8 cellular contexts compared by ENCODE assay signal in genomic region chr10:63115732-63116383, GRCh38. TPM values are rescaled to one million over a fixed set of nuclear protein-coding genes. Genes with fewer than 3 reads are reported as not detected.
A peak's percentile ranks its signal among the peaks of the same experiment; 100 is the strongest.
DNase-seq lines count a peak whose midpoint lies in the region; ATAC-seq and TF ChIP-seq lines count a peak whose summit lies in the region.

No MANE protein-coding gene starts in this region.

- peaks cover 27% of the 10 kb centered on the region for H3K4me1 ChIP-seq in lower lobe of right lung

- H3K27me3 ChIP-seq in MG63 (no peaks in the 10 kb centered on the region), lower lobe of right lung (ENCODE audit: low read depth) (no peaks in the 10 kb centered on the region)

- DNase-seq in MG63 (peak; percentile 90), epithelial cell of prostate (ENCODE audit: low read depth, low spot score) (peak; percentile 49), lower lobe of right lung (peak; percentile 67), superior temporal gyrus (ENCODE audit: extremely low spot score) (peak; percentile 71), NCI-H2171 treated with DMSO at 0.1 percent for 48 hours (lab: John Stamatoyannopoulos, UW) (no peak), NOMO-1 (lab: John Stamatoyannopoulos, UW; ENCODE audit: unreplicated experiment in 2 of 2) (no peak), SW480 (ENCODE audit: low spot score) (no peak)

- H3K9me3 ChIP-seq in MG63 (peaks cover 6% of the 10 kb centered on the region; the same call in 1 of the 2 replicates), lower lobe of right lung (no peaks in the 10 kb centered on the region)

- intact Hi-C loops in lower lobe of right lung (cut with DNase I) = no loop called here

- ATAC-seq in lower lobe of right lung (peak; percentile 90 to 91), HG03139 (IDR thresholded peaks at IDR 0.05; ENCODE audit: unreplicated experiment) (no peak)

- TF ChIP-seq CTCF in lower lobe of right lung (IDR thresholded peaks at IDR 0.05) = no peak

- H3K4me3 ChIP-seq in MG63 = no peak overlapping the region
- no peak overlapping the region for H3K4me3 ChIP-seq in lower lobe of right lung

- H3K27ac ChIP-seq in epithelial cell of prostate (peak overlapping the region; percentile 91), lower lobe of right lung (peak overlapping the region; percentile 47)

- H3K36me3 ChIP-seq in MG63 (no peaks in the 10 kb centered on the region), lower lobe of right lung (no peaks in the 10 kb centered on the region)

RNA-seq across cellular contexts. Expression of gene NRBF2, which starts 17.3 kb away (rescaled TPM):
- total RNA-seq in MG63 (2014; rRNA removed; shearing (Covaris generic); ENCODE audit: low replicate concordance) = 32.9 and 34.8 TPM in 2 replicates
- 24.3 TPM for total RNA-seq in lower lobe of right lung

Comparison
In these comparisons a context has a peak if more than half of its experiments do, and no peak if none do; other contexts are left out.
1. DNase-seq: peak in MG63 (single experiment), epithelial cell of prostate (single experiment), lower lobe of right lung (single experiment) and superior temporal gyrus (single experiment); none in NCI-H2171 treated with DMSO at 0.1 percent for 48 hours (single experiment), NOMO-1 (0 of 2) and SW480 (single experiment).